12 cellular contexts compared by ENCODE assay signal in the genomic region with DNA sequence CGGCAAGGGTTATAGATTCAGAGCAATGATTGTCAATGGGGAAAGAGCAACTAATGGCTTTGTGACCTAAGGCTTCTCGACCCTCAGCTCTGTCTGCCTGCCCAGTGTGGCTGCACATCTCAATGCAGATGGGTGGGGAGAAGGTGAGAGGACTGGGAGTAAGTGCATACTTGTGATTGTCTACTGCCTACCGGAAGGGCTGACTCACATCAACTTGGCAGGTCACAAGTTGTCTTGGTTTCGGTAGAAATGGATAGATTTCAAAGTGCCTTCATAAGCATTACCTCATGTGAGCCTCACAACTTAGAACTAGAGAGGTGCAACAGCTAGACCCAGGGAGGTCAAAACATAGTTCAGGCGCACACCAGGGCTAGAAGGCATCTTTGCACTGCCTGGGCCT. TPM values are rescaled to one million over a fixed set of nuclear protein-coding genes. Genes with fewer than 3 reads are reported as not detected.
DNase-seq lines count a peak whose midpoint lies in the region; ATAC-seq and TF ChIP-seq lines count a peak whose summit lies in the region.
"Had no signal": no experiment of that assay in that cellular context is flagged by ENCODE, and none has a peak within 500 bp of the region (broad histone marks: within the 10 kb centered on the region; RNA-seq: fewer than 3 reads in every experiment).

No MANE protein-coding gene starts in this region.

- H3K4me3 ChIP-seq in HAP-1: no peak overlapping the region
- H3K4me3 ChIP-seq: prostate gland had no signal

- peaks cover 93% of the 10 kb centered on the region for H3K36me3 Mint-ChIP-seq in activated CD4-positive, alpha-beta T cell treated with anti-CD3 and anti-CD28 coated beads for 36 hours (ENCODE audit: low read depth)

- H3K27me3 Mint-ChIP-seq in activated CD4-positive, alpha-beta T cell treated with anti-CD3 and anti-CD28 coated beads for 36 hours: no peaks in the 10 kb centered on the region

- CTCF ChIA-PET in activated CD4-positive, alpha-beta T cell treated with anti-CD3 and anti-CD28 coated beads for 36 hours (lab: Charles Lee): interaction anchor here (0.6 to 1.2 kb wide), 5 partner anchors 10 to 47 kb away, joined by 3 to 5 read pairs (median 3); no protein-coding TSS in a partner anchor
- CTCF ChIA-PET in RWPE1 (lab: Yijun Ruan, JAX): interaction anchor here (0.6 kb wide), 1 partner anchor 1512 kb away, joined by 3 read pairs; no protein-coding TSS in a partner anchor

- no peaks in the 10 kb centered on the region for H3K9me3 Mint-ChIP-seq in activated CD4-positive, alpha-beta T cell treated with anti-CD3 and anti-CD28 coated beads for 36 hours (ENCODE audit: low read depth)

- intact Hi-C loops in activated CD4-positive, alpha-beta T cell treated with anti-CD3 and anti-CD28 coated beads for 36 hours (cut with DNase I, micrococcal nuclease): no loop called here

- POLR2A ChIA-PET in activated CD4-positive, alpha-beta T cell treated with anti-CD3 and anti-CD28 coated beads for 36 hours (lab: Charles Lee): no interaction called here
- POLR2A ChIA-PET in RWPE1 (lab: Yijun Ruan, JAX; ENCODE audit: low non-redundant PET): no interaction called here

- H3K9me3 ChIP-seq in HAP-1: no peaks in the 10 kb centered on the region
- H3K9me3 ChIP-seq: prostate gland had no signal

- H3K4me1 Mint-ChIP-seq in activated CD4-positive, alpha-beta T cell treated with anti-CD3 and anti-CD28 coated beads for 36 hours: peaks cover 60% of the 10 kb centered on the region

- no peak for TF ChIP-seq CTCF in RWPE1 (conservative IDR thresholded peaks at IDR 0.05; ENCODE audit: low read depth)

- peak overlapping the region; percentile 45 for H3K27ac ChIP-seq in RWPE1
- H3K27ac ChIP-seq: prostate gland had no signal

- H3K27ac Mint-ChIP-seq in activated CD4-positive, alpha-beta T cell treated with anti-CD3 and anti-CD28 coated beads for 36 hours: peak overlapping the region; percentile 83

- H3K36me3 ChIP-seq in HAP-1 (replicated peaks): peaks cover 67% of the 10 kb centered on the region

- in situ Hi-C loops in HAP-1 (cut with MboI; ENCODE audit: low sequenced_read_pairs): no loop called here

- H3K4me1 ChIP-seq in HAP-1: no peaks in the 10 kb centered on the region
- H3K4me1 ChIP-seq: prostate gland had no signal

- peak; percentile 81 for ATAC-seq in activated CD4-positive, alpha-beta T cell treated with anti-CD3 and anti-CD28 coated beads for 36 hours
- ATAC-seq in GM19023 (IDR thresholded peaks at IDR 0.05; ENCODE audit: unreplicated experiment): no peak

- H3K4me3 Mint-ChIP-seq in activated CD4-positive, alpha-beta T cell treated with anti-CD3 and anti-CD28 coated beads for 36 hours: no peak overlapping the region

- DNase-seq in activated CD4-positive, alpha-beta T cell treated with anti-CD3 and anti-CD28 coated beads for 36 hours: peak; percentile 52
- DNase-seq in activated CD4-positive, alpha-beta T cell treated with anti-CD3 and anti-CD28 coated beads, Interleukin-2, amount 50 U/mL, for 1 hour: no peak
- DNase-seq in RWPE1 (ENCODE audit: low spot score): peak; percentile 71
- peak; percentile 95 for DNase-seq in dermis blood vessel endothelial cell
- DNase-seq in renal cortical epithelial cell (ENCODE audit: low read depth): peak; percentile 46
- DNase-seq in HAP-1 (ENCODE audit: low spot score in 2 of 2): no peak
- no peak for DNase-seq in DMS153 treated with DMSO at 0.1 percent for 48 hours (lab: John Stamatoyannopoulos, UW; ENCODE audit: unreplicated experiment)
- DNase-seq: 8988T; activated CD4-positive, alpha-beta T cell treated with anti-CD3 and anti-CD28 coated beads for 4 hours; MV-4-11 had no signal

- H3K27me3 ChIP-seq in HAP-1 (ENCODE audit: low read depth): no peaks in the 10 kb centered on the region

RNA-seq across cellular contexts. Expression of a gene that starts 29.4 kb away (rescaled TPM):
- 100 to 1,000 TPM; 317 to 343 TPM for total RNA-seq in activated CD4-positive, alpha-beta T cell treated with anti-CD3 and anti-CD28 coated beads for 36 hours
- total RNA-seq in dermis blood vessel endothelial cell: 68.6 and 120 TPM in 2 replicates
- total RNA-seq in renal cortical epithelial cell: 149 and 189 TPM in 2 replicates

Comparison
In these comparisons a context has a peak if more than half of its experiments do, and no peak if none do; other contexts are left out.
1. DNase-seq: peak in activated CD4-positive, alpha-beta T cell treated with anti-CD3 and anti-CD28 coated beads for 36 hours (single experiment), RWPE1 (single experiment), dermis blood vessel endothelial cell (single experiment) and renal cortical epithelial cell (single experiment); none in activated CD4-positive, alpha-beta T cell treated with anti-CD3 and anti-CD28 coated beads, Interleukin-2, amount 50 U/mL, for 1 hour (single experiment), HAP-1 (0 of 2) and DMS153 treated with DMSO at 0.1 percent for 48 hours (single experiment).